1 cellular context compared by ENCODE assay signal in the genomic region with DNA sequence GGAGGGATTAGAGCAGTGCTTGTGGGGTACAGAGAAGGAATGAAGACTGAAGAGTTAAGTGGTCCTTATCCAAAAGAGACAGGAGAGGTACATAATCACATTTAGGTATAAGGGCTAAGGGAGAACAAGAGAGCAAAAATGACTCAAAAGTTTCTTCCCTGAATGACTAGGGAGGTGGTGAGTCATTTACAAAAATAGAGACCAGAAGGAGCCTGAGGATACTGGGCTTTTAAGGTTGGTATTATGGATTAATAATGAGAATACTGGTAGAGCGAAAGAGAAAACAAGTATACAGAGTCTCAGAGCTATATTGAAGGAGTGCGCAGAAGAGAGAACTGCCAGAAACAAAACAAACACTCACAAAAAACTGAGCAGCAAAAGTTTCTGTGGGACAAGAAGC.
TF ChIP-seq lines count a peak whose summit lies in the region.

No MANE protein-coding gene starts in this region.

TF ChIP-seq in GM12878, 131 proteins besides CTCF, POLR2A, EP300 and RAD21 (continued from another document):
- TF ChIP-seq MYC (IDR thresholded peaks at IDR 0.05; ENCODE audit: insufficient read depth, insufficient read length, insufficient replicate concordance, low read length, severe bottlenecking) (no peak), RBBP5 (conservative IDR thresholded peaks at IDR 0.05) (no peak), MTA3 (IDR thresholded peaks at IDR 0.05; ENCODE audit: borderline replicate concordance, low read length) (peak; percentile 77; the same call in 1 of the 2 replicates), ZBED1 (IDR thresholded peaks at IDR 0.05; ENCODE audit: borderline replicate concordance) (peak; percentile 81; the same call in 1 of the 2 replicates), NFIC (IDR thresholded peaks at IDR 0.05; ENCODE audit: low read depth, low read length) (peak; percentile 98), NR2F1 (conservative IDR thresholded peaks at IDR 0.05) (no peak), HCFC1 (IDR thresholded peaks at IDR 0.05; ENCODE audit: low read length) (no peak), WRNIP1 (IDR thresholded peaks at IDR 0.05; ENCODE audit: borderline replicate concordance, low read depth, low read length) (no peak), HDAC2 (IDR thresholded peaks at IDR 0.05) (no peak), MYB (IDR thresholded peaks at IDR 0.05; ENCODE audit: borderline replicate concordance, low read depth, low read length) (no peak), BMI1 (IDR thresholded peaks at IDR 0.05; ENCODE audit: borderline replicate concordance) (no peak), SP1 (IDR thresholded peaks at IDR 0.05; ENCODE audit: low read depth, low read length) (no peak), RCOR1 (conservative IDR thresholded peaks at IDR 0.05; ENCODE audit: low read depth, low read length) (no peak), ESRRA (IDR thresholded peaks at IDR 0.05; ENCODE audit: low read length) (no peak), RAD51 (IDR thresholded peaks at IDR 0.05) (no peak), EED (IDR thresholded peaks at IDR 0.05; ENCODE audit: low read depth) (peak; percentile 70), BCL11A (IDR thresholded peaks at IDR 0.05; ENCODE audit: low read depth, low read length) (peak; percentile 75; the same call in 1 of the 2 replicates)
- TF ChIP-seq, protein P1, sequence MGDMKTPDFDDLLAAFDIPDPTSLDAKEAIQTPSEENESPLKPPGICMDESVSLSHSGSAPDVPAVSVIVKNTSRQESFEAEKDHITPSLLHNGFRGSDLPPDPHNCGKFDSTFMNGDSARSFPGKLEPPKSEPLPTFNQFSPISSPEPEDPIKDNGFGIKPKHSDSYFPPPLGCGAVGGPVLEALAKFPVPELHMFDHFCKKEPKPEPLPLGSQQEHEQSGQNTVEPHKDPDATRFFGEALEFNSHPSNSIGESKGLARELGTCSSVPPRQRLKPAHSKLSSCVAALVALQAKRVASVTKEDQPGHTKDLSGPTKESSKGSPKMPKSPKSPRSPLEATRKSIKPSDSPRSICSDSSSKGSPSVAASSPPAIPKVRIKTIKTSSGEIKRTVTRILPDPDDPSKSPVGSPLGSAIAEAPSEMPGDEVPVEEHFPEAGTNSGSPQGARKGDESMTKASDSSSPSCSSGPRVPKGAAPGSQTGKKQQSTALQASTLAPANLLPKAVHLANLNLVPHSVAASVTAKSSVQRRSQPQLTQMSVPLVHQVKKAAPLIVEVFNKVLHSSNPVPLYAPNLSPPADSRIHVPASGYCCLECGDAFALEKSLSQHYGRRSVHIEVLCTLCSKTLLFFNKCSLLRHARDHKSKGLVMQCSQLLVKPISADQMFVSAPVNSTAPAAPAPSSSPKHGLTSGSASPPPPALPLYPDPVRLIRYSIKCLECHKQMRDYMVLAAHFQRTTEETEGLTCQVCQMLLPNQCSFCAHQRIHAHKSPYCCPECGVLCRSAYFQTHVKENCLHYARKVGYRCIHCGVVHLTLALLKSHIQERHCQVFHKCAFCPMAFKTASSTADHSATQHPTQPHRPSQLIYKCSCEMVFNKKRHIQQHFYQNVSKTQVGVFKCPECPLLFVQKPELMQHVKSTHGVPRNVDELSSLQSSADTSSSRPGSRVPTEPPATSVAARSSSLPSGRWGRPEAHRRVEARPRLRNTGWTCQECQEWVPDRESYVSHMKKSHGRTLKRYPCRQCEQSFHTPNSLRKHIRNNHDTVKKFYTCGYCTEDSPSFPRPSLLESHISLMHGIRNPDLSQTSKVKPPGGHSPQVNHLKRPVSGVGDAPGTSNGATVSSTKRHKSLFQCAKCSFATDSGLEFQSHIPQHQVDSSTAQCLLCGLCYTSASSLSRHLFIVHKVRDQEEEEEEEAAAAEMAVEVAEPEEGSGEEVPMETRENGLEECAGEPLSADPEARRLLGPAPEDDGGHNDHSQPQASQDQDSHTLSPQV (IDR thresholded peaks at IDR 0.05): no peak
- TF ChIP-seq, protein P2, sequence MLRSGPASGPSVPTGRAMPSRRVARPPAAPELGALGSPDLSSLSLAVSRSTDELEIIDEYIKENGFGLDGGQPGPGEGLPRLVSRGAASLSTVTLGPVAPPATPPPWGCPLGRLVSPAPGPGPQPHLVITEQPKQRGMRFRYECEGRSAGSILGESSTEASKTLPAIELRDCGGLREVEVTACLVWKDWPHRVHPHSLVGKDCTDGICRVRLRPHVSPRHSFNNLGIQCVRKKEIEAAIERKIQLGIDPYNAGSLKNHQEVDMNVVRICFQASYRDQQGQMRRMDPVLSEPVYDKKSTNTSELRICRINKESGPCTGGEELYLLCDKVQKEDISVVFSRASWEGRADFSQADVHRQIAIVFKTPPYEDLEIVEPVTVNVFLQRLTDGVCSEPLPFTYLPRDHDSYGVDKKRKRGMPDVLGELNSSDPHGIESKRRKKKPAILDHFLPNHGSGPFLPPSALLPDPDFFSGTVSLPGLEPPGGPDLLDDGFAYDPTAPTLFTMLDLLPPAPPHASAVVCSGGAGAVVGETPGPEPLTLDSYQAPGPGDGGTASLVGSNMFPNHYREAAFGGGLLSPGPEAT (IDR thresholded peaks at IDR 0.05; ENCODE audit: low read depth): no peak
- TF ChIP-seq, protein P3, sequence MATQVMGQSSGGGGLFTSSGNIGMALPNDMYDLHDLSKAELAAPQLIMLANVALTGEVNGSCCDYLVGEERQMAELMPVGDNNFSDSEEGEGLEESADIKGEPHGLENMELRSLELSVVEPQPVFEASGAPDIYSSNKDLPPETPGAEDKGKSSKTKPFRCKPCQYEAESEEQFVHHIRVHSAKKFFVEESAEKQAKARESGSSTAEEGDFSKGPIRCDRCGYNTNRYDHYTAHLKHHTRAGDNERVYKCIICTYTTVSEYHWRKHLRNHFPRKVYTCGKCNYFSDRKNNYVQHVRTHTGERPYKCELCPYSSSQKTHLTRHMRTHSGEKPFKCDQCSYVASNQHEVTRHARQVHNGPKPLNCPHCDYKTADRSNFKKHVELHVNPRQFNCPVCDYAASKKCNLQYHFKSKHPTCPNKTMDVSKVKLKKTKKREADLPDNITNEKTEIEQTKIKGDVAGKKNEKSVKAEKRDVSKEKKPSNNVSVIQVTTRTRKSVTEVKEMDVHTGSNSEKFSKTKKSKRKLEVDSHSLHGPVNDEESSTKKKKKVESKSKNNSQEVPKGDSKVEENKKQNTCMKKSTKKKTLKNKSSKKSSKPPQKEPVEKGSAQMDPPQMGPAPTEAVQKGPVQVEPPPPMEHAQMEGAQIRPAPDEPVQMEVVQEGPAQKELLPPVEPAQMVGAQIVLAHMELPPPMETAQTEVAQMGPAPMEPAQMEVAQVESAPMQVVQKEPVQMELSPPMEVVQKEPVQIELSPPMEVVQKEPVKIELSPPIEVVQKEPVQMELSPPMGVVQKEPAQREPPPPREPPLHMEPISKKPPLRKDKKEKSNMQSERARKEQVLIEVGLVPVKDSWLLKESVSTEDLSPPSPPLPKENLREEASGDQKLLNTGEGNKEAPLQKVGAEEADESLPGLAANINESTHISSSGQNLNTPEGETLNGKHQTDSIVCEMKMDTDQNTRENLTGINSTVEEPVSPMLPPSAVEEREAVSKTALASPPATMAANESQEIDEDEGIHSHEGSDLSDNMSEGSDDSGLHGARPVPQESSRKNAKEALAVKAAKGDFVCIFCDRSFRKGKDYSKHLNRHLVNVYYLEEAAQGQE (IDR thresholded peaks at IDR 0.05; ENCODE audit: low read depth, low read length): no peak
- TF ChIP-seq, protein P4, sequence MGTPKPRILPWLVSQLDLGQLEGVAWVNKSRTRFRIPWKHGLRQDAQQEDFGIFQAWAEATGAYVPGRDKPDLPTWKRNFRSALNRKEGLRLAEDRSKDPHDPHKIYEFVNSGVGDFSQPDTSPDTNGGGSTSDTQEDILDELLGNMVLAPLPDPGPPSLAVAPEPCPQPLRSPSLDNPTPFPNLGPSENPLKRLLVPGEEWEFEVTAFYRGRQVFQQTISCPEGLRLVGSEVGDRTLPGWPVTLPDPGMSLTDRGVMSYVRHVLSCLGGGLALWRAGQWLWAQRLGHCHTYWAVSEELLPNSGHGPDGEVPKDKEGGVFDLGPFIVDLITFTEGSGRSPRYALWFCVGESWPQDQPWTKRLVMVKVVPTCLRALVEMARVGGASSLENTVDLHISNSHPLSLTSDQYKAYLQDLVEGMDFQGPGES (IDR thresholded peaks at IDR 0.05): no peak
TF ChIP-seq in GM12878: peak in this region for 23.
